ENCODE assay signal across 12 cellular contexts in genomic region chr1:58809327-58810040, GRCh38. TPM values are rescaled to one million over a fixed set of nuclear protein-coding genes. Genes with fewer than 3 reads are reported as not detected.
DNase-seq lines count a peak whose midpoint lies in the region; ATAC-seq and TF ChIP-seq lines count a peak whose summit lies in the region.
"Had no signal": no experiment of that assay in that cellular context is flagged by ENCODE, and none has a peak within 500 bp of the region (broad histone marks: within the 10 kb centered on the region; RNA-seq: fewer than 3 reads in every experiment).

No MANE protein-coding gene starts in this region.

- intact Hi-C loops in Right ventricle myocardium inferior (cut with DNase I), result no loop called here
- intact Hi-C loops in Right ventricle myocardium superior (cut with DNase I), result no loop called here
- intact Hi-C loops in breast epithelium (cut with DNase I; ENCODE audit: low total_unique reads), result no loop called here

- H3K27ac ChIP-seq in breast epithelium (peak overlapping the region; percentile 46 to 57), liver (ENCODE audit: low read depth in 1 of 2, low read length in 2 of 2) (peak overlapping the region in 1 of 2 donors; percentile 33)

- WGBS in liver, result 79% methylated on average over 9 of the region's 9 CpGs

- ATAC-seq in Right ventricle myocardium inferior (peak; percentile 34), Right ventricle myocardium superior (ENCODE audit: poor library complexity) (no peak), GM21390 (IDR thresholded peaks at IDR 0.05; ENCODE audit: unreplicated experiment) (no peak), HG03565 (IDR thresholded peaks at IDR 0.05; ENCODE audit: unreplicated experiment) (no peak)

- no peak for TF ChIP-seq POLR2A in breast epithelium (IDR thresholded peaks at IDR 0.05)

- no peak for DNase-seq in Right ventricle myocardium inferior (ENCODE audit: missing footprints)
- DNase-seq in Right ventricle myocardium superior, result no peak
- peak in 1 of 2 donors; percentile 60 for DNase-seq in breast epithelium (ENCODE audit: low spot score in 2 of 2)
- no peak for DNase-seq in iPS-NIHi11 (ENCODE audit: low spot score)
- no peak for DNase-seq in hippocampal formation (lab: John Stamatoyannopoulos, UW)
- DNase-seq: 8988T; activated CD4-positive, CD25-positive, alpha-beta regulatory T cell treated with anti-CD3 and anti-CD28 coated beads, Interleukin-2, amount 50 U/mL, for 72 hours; NCI-H1694 treated with DMSO at 0.1 percent for 48 hours; stimulated activated naive CD4-positive, alpha-beta T cell treated with Interleukin-2 at 50 U/mL for 16 hours had no signal

- no peaks in the 10 kb centered on the region for H3K27me3 ChIP-seq in breast epithelium
- H3K27me3 ChIP-seq in liver (ENCODE audit: control insufficient read depth in 4 of 4, insufficient read depth in 4 of 4, low read length in 3 of 4), result no peaks in the 10 kb centered on the region

- no peaks in the 10 kb centered on the region for H3K4me1 ChIP-seq in breast epithelium
- H3K4me1 ChIP-seq in liver (ENCODE audit: control insufficient read depth in 4 of 4, insufficient read depth in 4 of 4, low read length in 3 of 4), result peaks cover 0 to 7% (median 2%) of the 10 kb centered on the region in 4 donors

- H3K9me3 ChIP-seq in breast epithelium (no peaks in the 10 kb centered on the region), liver (ENCODE audit: control insufficient read depth in 4 of 4, low read length in 3 of 4) (no peaks in the 10 kb centered on the region)

- TF ChIP-seq RAD21 in liver (IDR thresholded peaks at IDR 0.05), result peak in 1 of 2 donors; percentile 20

- H3K9ac ChIP-seq in liver (ENCODE audit: low read depth in 1 of 2, low read length in 2 of 2), result no peak overlapping the region

- no peak overlapping the region for H3K4me3 ChIP-seq in breast epithelium
- no peak overlapping the region for H3K4me3 ChIP-seq in liver (ENCODE audit: low read depth in 1 of 3, low read length in 3 of 3)

- TF ChIP-seq CTCF in breast epithelium (IDR thresholded peaks at IDR 0.05) (no peak), liver (IDR thresholded peaks at IDR 0.05; ENCODE audit: low read depth, low read length, missing input control) (no peak)

- H3K36me3 ChIP-seq in breast epithelium (no peaks in the 10 kb centered on the region), liver (ENCODE audit: control insufficient read depth in 4 of 4, insufficient read depth in 3 of 4, low read depth in 1 of 4, low read length in 3 of 4) (no peaks in the 10 kb centered on the region)

TF ChIP-seq in liver, 16 proteins besides CTCF, POLR2A, EP300 and RAD21:
- TF ChIP-seq FOXA1 (IDR thresholded peaks at IDR 0.05) (no peak), HNF4A (conservative IDR thresholded peaks at IDR 0.05) (peak; percentile 13 to 36), YY1 (IDR thresholded peaks at IDR 0.05) (no peak), NR2F2 (IDR thresholded peaks at IDR 0.05) (no peak), JUND (IDR thresholded peaks at IDR 0.05) (no peak), ATF3 (IDR thresholded peaks at IDR 0.05) (no peak), GABPA (IDR thresholded peaks at IDR 0.05 in 1 of 2, conservative IDR thresholded peaks at IDR 0.05 in 1 of 2) (no peak), FOXA2 (IDR thresholded peaks at IDR 0.05) (no peak), RXRA (IDR thresholded peaks at IDR 0.05) (peak in 1 of 2 donors; percentile 66), TAF1 (conservative IDR thresholded peaks at IDR 0.05) (no peak), EGR1 (IDR thresholded peaks at IDR 0.05; ENCODE audit: low read depth in 2 of 2) (peak in 1 of 2 donors; percentile 73), SP1 (IDR thresholded peaks at IDR 0.05) (no peak), HNF4G (IDR thresholded peaks at IDR 0.05) (no peak), ZBTB33 (IDR thresholded peaks at IDR 0.05) (no peak)
- TF ChIP-seq, protein P1, sequence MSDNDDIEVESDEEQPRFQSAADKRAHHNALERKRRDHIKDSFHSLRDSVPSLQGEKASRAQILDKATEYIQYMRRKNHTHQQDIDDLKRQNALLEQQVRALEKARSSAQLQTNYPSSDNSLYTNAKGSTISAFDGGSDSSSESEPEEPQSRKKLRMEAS (IDR thresholded peaks at IDR 0.05), result no peak
- TF ChIP-seq, protein P2, sequence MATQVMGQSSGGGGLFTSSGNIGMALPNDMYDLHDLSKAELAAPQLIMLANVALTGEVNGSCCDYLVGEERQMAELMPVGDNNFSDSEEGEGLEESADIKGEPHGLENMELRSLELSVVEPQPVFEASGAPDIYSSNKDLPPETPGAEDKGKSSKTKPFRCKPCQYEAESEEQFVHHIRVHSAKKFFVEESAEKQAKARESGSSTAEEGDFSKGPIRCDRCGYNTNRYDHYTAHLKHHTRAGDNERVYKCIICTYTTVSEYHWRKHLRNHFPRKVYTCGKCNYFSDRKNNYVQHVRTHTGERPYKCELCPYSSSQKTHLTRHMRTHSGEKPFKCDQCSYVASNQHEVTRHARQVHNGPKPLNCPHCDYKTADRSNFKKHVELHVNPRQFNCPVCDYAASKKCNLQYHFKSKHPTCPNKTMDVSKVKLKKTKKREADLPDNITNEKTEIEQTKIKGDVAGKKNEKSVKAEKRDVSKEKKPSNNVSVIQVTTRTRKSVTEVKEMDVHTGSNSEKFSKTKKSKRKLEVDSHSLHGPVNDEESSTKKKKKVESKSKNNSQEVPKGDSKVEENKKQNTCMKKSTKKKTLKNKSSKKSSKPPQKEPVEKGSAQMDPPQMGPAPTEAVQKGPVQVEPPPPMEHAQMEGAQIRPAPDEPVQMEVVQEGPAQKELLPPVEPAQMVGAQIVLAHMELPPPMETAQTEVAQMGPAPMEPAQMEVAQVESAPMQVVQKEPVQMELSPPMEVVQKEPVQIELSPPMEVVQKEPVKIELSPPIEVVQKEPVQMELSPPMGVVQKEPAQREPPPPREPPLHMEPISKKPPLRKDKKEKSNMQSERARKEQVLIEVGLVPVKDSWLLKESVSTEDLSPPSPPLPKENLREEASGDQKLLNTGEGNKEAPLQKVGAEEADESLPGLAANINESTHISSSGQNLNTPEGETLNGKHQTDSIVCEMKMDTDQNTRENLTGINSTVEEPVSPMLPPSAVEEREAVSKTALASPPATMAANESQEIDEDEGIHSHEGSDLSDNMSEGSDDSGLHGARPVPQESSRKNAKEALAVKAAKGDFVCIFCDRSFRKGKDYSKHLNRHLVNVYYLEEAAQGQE (IDR thresholded peaks at IDR 0.05), result no peak

RNA-seq across cellular contexts. Expression of gene JUN, which starts 25.6 kb away (rescaled TPM):
- total RNA-seq in Right ventricle myocardium inferior (64.2 TPM), Right ventricle myocardium superior (54.8 TPM), breast epithelium (100 to 1,000 TPM; 119 to 880 (median 379) TPM), liver (10 to 100 TPM; 15.7 to 29.8 TPM)
- 10 to 100 TPM; 15.0 to 19.3 TPM for polyA plus RNA-seq in liver
